Comparison of ENCODE assay signal across 1 cellular context in genomic region chr9:1458503-1458902, GRCh38.
TF ChIP-seq lines count a peak whose summit lies in the region.

No MANE protein-coding gene starts in this region.

TF ChIP-seq in K562, 482 proteins besides CTCF, POLR2A, EP300 and RAD21 (continued from another document and continues in another):
- TF ChIP-seq, protein P1, sequence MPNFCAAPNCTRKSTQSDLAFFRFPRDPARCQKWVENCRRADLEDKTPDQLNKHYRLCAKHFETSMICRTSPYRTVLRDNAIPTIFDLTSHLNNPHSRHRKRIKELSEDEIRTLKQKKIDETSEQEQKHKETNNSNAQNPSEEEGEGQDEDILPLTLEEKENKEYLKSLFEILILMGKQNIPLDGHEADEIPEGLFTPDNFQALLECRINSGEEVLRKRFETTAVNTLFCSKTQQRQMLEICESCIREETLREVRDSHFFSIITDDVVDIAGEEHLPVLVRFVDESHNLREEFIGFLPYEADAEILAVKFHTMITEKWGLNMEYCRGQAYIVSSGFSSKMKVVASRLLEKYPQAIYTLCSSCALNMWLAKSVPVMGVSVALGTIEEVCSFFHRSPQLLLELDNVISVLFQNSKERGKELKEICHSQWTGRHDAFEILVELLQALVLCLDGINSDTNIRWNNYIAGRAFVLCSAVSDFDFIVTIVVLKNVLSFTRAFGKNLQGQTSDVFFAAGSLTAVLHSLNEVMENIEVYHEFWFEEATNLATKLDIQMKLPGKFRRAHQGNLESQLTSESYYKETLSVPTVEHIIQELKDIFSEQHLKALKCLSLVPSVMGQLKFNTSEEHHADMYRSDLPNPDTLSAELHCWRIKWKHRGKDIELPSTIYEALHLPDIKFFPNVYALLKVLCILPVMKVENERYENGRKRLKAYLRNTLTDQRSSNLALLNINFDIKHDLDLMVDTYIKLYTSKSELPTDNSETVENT (CRISPR knock-in tag; IDR thresholded peaks at IDR 0.05), result no peak
- TF ChIP-seq POLR2H (tag; IDR thresholded peaks at IDR 0.05; ENCODE audit: low read depth) (no peak), ADNP (tag; IDR thresholded peaks at IDR 0.05) (no peak), MXI1 (IDR thresholded peaks at IDR 0.05; ENCODE audit: low read depth, low read length) (no peak), ZNF143 (CRISPR knock-in tag; IDR thresholded peaks at IDR 0.05) (no peak), PRMT5 (CRISPR knock-in tag; IDR thresholded peaks at IDR 0.05) (no peak), RBFOX2 (IDR thresholded peaks at IDR 0.05; ENCODE audit: low read depth, low read length) (no peak), MEIS2 (IDR thresholded peaks at IDR 0.05; ENCODE audit: partially characterized antibody) (peak; percentile 52), ZNF324 (CRISPR knock-in tag; IDR thresholded peaks at IDR 0.05) (no peak), BRF1 (IDR thresholded peaks at IDR 0.05; ENCODE audit: borderline replicate concordance, extremely low read depth, insufficient read length) (no peak), CBX5 (IDR thresholded peaks at IDR 0.05; ENCODE audit: borderline replicate concordance, low read depth) (no peak), ZNF175 (CRISPR knock-in tag; IDR thresholded peaks at IDR 0.05; ENCODE audit: low read depth) (no peak), ZNF764 (CRISPR knock-in tag; IDR thresholded peaks at IDR 0.05; ENCODE audit: low read depth) (no peak), PML (IDR thresholded peaks at IDR 0.05; ENCODE audit: low read length) (no peak), HNRNPUL1 (IDR thresholded peaks at IDR 0.05; ENCODE audit: low read length) (no peak), ZBTB26 (CRISPR knock-in tag; IDR thresholded peaks at IDR 0.05) (no peak), DDX20 (tag; IDR thresholded peaks at IDR 0.05; ENCODE audit: low read depth) (no peak), ZHX1 (conservative IDR thresholded peaks at IDR 0.05; ENCODE audit: low read length) (no peak), JUND (IDR thresholded peaks at IDR 0.05; ENCODE audit: borderline replicate concordance, low read depth, low read length) (no peak), JUND (tag; IDR thresholded peaks at IDR 0.05; ENCODE audit: borderline replicate concordance, low read depth, low read length) (0 out of 3 replicates have a peak, but pooled peaks have one; percentile 26), FOXA3 (CRISPR knock-in tag; conservative IDR thresholded peaks at IDR 0.05 in 1 of 2, IDR thresholded peaks at IDR 0.05 in 1 of 2) (peak in 1 of 2 experiments; percentile 44; a peak in 1 of 4 replicates), PRPF4 (IDR thresholded peaks at IDR 0.05; ENCODE audit: insufficient read depth, low read depth, low read length, poor library complexity, severe bottlenecking) (no peak), E2F5 (CRISPR knock-in tag; IDR thresholded peaks at IDR 0.05) (no peak), NFRKB (IDR thresholded peaks at IDR 0.05; ENCODE audit: low read depth) (no peak)
- TF ChIP-seq, protein P2, sequence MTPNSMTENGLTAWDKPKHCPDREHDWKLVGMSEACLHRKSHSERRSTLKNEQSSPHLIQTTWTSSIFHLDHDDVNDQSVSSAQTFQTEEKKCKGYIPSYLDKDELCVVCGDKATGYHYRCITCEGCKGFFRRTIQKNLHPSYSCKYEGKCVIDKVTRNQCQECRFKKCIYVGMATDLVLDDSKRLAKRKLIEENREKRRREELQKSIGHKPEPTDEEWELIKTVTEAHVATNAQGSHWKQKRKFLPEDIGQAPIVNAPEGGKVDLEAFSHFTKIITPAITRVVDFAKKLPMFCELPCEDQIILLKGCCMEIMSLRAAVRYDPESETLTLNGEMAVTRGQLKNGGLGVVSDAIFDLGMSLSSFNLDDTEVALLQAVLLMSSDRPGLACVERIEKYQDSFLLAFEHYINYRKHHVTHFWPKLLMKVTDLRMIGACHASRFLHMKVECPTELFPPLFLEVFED (CRISPR knock-in tag; conservative IDR thresholded peaks at IDR 0.05), result no peak
- TF ChIP-seq, protein P3, sequence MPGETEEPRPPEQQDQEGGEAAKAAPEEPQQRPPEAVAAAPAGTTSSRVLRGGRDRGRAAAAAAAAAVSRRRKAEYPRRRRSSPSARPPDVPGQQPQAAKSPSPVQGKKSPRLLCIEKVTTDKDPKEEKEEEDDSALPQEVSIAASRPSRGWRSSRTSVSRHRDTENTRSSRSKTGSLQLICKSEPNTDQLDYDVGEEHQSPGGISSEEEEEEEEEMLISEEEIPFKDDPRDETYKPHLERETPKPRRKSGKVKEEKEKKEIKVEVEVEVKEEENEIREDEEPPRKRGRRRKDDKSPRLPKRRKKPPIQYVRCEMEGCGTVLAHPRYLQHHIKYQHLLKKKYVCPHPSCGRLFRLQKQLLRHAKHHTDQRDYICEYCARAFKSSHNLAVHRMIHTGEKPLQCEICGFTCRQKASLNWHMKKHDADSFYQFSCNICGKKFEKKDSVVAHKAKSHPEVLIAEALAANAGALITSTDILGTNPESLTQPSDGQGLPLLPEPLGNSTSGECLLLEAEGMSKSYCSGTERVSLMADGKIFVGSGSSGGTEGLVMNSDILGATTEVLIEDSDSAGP (CRISPR knock-in tag; IDR thresholded peaks at IDR 0.05), result no peak
- TF ChIP-seq, protein P4, sequence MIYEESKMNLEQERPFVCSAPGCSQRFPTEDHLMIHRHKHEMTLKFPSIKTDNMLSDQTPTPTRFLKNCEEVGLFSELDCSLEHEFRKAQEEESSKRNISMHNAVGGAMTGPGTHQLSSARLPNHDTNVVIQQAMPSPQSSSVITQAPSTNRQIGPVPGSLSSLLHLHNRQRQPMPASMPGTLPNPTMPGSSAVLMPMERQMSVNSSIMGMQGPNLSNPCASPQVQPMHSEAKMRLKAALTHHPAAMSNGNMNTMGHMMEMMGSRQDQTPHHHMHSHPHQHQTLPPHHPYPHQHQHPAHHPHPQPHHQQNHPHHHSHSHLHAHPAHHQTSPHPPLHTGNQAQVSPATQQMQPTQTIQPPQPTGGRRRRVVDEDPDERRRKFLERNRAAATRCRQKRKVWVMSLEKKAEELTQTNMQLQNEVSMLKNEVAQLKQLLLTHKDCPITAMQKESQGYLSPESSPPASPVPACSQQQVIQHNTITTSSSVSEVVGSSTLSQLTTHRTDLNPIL (CRISPR knock-in tag; IDR thresholded peaks at IDR 0.05), result no peak
- TF ChIP-seq, protein P5, sequence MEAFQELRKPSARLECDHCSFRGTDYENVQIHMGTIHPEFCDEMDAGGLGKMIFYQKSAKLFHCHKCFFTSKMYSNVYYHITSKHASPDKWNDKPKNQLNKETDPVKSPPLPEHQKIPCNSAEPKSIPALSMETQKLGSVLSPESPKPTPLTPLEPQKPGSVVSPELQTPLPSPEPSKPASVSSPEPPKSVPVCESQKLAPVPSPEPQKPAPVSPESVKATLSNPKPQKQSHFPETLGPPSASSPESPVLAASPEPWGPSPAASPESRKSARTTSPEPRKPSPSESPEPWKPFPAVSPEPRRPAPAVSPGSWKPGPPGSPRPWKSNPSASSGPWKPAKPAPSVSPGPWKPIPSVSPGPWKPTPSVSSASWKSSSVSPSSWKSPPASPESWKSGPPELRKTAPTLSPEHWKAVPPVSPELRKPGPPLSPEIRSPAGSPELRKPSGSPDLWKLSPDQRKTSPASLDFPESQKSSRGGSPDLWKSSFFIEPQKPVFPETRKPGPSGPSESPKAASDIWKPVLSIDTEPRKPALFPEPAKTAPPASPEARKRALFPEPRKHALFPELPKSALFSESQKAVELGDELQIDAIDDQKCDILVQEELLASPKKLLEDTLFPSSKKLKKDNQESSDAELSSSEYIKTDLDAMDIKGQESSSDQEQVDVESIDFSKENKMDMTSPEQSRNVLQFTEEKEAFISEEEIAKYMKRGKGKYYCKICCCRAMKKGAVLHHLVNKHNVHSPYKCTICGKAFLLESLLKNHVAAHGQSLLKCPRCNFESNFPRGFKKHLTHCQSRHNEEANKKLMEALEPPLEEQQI (IDR thresholded peaks at IDR 0.05), result no peak
- TF ChIP-seq, protein P6, sequence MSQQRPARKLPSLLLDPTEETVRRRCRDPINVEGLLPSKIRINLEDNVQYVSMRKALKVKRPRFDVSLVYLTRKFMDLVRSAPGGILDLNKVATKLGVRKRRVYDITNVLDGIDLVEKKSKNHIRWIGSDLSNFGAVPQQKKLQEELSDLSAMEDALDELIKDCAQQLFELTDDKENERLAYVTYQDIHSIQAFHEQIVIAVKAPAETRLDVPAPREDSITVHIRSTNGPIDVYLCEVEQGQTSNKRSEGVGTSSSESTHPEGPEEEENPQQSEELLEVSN (IDR thresholded peaks at IDR 0.05; ENCODE audit: borderline replicate concordance in 1 of 2, extremely low read depth in 1 of 2, insufficient read depth in 1 of 2, insufficient read length in 1 of 2, low read depth in 1 of 2, low read length in 1 of 2, poor library complexity in 1 of 2, severe bottlenecking in 1 of 2), result no peak
- TF ChIP-seq, protein P7, sequence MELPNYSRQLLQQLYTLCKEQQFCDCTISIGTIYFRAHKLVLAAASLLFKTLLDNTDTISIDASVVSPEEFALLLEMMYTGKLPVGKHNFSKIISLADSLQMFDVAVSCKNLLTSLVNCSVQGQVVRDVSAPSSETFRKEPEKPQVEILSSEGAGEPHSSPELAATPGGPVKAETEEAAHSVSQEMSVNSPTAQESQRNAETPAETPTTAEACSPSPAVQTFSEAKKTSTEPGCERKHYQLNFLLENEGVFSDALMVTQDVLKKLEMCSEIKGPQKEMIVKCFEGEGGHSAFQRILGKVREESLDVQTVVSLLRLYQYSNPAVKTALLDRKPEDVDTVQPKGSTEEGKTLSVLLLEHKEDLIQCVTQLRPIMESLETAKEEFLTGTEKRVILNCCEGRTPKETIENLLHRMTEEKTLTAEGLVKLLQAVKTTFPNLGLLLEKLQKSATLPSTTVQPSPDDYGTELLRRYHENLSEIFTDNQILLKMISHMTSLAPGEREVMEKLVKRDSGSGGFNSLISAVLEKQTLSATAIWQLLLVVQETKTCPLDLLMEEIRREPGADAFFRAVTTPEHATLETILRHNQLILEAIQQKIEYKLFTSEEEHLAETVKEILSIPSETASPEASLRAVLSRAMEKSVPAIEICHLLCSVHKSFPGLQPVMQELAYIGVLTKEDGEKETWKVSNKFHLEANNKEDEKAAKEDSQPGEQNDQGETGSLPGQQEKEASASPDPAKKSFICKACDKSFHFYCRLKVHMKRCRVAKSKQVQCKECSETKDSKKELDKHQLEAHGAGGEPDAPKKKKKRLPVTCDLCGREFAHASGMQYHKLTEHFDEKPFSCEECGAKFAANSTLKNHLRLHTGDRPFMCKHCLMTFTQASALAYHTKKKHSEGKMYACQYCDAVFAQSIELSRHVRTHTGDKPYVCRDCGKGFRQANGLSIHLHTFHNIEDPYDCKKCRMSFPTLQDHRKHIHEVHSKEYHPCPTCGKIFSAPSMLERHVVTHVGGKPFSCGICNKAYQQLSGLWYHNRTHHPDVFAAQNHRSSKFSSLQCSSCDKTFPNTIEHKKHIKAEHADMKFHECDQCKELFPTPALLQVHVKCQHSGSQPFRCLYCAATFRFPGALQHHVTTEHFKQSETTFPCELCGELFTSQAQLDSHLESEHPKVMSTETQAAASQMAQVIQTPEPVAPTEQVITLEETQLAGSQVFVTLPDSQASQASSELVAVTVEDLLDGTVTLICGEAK (IDR thresholded peaks at IDR 0.05), result no peak
- TF ChIP-seq, protein P7 (CRISPR knock-in tag; IDR thresholded peaks at IDR 0.05), result no peak
